Comparison of ENCODE assay signal across 10 cellular contexts in the genomic region with DNA sequence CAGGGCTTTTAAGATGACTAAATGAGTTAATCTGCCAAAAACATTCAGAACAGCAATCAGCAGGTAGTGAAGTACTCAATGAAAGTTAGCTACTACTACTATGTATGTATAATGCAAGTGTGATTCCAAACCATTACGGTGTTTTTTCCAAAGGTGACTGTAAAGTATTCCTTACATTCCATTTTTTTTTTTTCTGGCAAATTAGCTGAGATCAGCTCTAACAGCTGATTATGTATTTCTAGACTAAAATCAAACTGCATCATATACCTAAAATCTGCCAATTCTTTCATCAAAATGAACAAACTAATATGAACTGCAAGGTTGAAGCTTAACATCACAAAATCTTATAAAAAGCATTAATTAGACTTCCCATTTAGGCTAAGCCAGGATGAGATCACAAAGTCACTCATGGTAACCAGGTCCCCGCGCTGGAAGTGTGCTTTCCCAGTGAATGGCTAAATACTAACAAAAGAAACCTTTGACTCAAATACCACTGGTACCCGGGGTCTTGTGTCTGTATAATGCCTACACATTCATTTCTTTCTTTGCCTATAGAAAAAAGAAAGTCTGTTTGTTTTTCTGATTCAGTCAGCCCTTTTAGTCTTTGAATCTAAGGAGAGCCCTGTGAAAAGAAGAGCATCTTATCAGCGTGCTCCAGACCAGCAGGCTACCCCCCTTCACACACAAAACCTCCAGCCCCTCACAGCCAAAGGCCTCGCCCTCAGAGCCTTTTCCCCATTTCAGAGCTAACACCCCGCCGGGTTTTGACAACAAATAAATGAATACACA.
DNase-seq lines count a peak whose midpoint lies in the region; ATAC-seq and TF ChIP-seq lines count a peak whose summit lies in the region.
"Had no signal": no experiment of that assay in that cellular context is flagged by ENCODE, and none has a peak within 500 bp of the region (broad histone marks: within the 10 kb centered on the region; RNA-seq: fewer than 3 reads in every experiment).

No MANE protein-coding gene starts in this region.

- TF ChIP-seq EP300 in suprapubic skin (IDR thresholded peaks at IDR 0.05) = no peak

- intact Hi-C loops in sciatic nerve (cut with DNase I) = no loop called here

- H3K36me3 Mint-ChIP-seq in activated T-cell treated with anti-CD3 and anti-CD28 coated beads, Interleukin-2, amount 50 U/mL, for 4 hours (ENCODE audit: insufficient read depth) = no peaks in the 10 kb centered on the region
- peaks cover 1% of the 10 kb centered on the region for H3K36me3 Mint-ChIP-seq in activated naive CD8-positive, alpha-beta T cell

- H3K4me3 ChIP-seq in iPS-20b (ENCODE audit: low read length) = peak overlapping the region; percentile 79
- peak overlapping the region; percentile 97 for H3K4me3 ChIP-seq in suprapubic skin

- H3K4me1 Mint-ChIP-seq in activated T-cell treated with anti-CD3 and anti-CD28 coated beads, Interleukin-2, amount 50 U/mL, for 4 hours (ENCODE audit: low read depth) = peaks cover 77% of the 10 kb centered on the region
- peaks cover 75% of the 10 kb centered on the region for H3K4me1 Mint-ChIP-seq in activated naive CD8-positive, alpha-beta T cell (ENCODE audit: low read depth)

- H3K27ac ChIP-seq in iPS-20b (ENCODE audit: low read length) (no peak overlapping the region), suprapubic skin (peak overlapping the region; percentile 21), RWPE1 (no peak overlapping the region)

- H3K4me1 ChIP-seq in iPS-20b (ENCODE audit: insufficient read depth, low read length) = peaks cover 39% of the 10 kb centered on the region
- peaks cover 74% of the 10 kb centered on the region for H3K4me1 ChIP-seq in suprapubic skin

- H3K36me3 ChIP-seq in iPS-20b (ENCODE audit: insufficient read depth, low read depth, low read length) (no peaks in the 10 kb centered on the region), suprapubic skin (no peaks in the 10 kb centered on the region)

- no peak for TF ChIP-seq POLR2A in suprapubic skin (IDR thresholded peaks at IDR 0.05)

- H3K9me3 Mint-ChIP-seq in activated T-cell treated with anti-CD3 and anti-CD28 coated beads, Interleukin-2, amount 50 U/mL, for 4 hours = no peaks in the 10 kb centered on the region
- H3K9me3 Mint-ChIP-seq in activated naive CD8-positive, alpha-beta T cell (ENCODE audit: low read depth) = no peaks in the 10 kb centered on the region

- H3K9me3 ChIP-seq in iPS-20b (ENCODE audit: insufficient read depth, low read depth, low read length) = no peaks in the 10 kb centered on the region
- H3K9me3 ChIP-seq in suprapubic skin = no peaks in the 10 kb centered on the region

- H3K4me3 Mint-ChIP-seq in activated T-cell treated with anti-CD3 and anti-CD28 coated beads, Interleukin-2, amount 50 U/mL, for 4 hours = peak overlapping the region; percentile 82
- H3K4me3 Mint-ChIP-seq in activated naive CD8-positive, alpha-beta T cell = peak overlapping the region; percentile 94

- no peak for ATAC-seq in activated T-cell treated with anti-CD3 and anti-CD28 coated beads, Interleukin-2, amount 50 U/mL, for 4 hours
- ATAC-seq in sciatic nerve = no peak

- H3K27me3 ChIP-seq in iPS-20b (ENCODE audit: insufficient read depth, low read length) = peaks cover 79% of the 10 kb centered on the region
- H3K27me3 ChIP-seq in suprapubic skin = no peaks in the 10 kb centered on the region

- no peak overlapping the region for H3K9ac ChIP-seq in iPS-20b (ENCODE audit: low read depth, low read length)

- CTCF ChIA-PET in RWPE1 (lab: Yijun Ruan, JAX) = interaction anchor here (0.6 kb wide), 1 partner anchor 246 kb away, joined by 3 read pairs; no protein-coding TSS in a partner anchor

- TF ChIP-seq CTCF in suprapubic skin (IDR thresholded peaks at IDR 0.05) (no peak), RWPE1 (conservative IDR thresholded peaks at IDR 0.05; ENCODE audit: low read depth) (no peak)

- no peak for DNase-seq in activated T-cell treated with anti-CD3 and anti-CD28 coated beads, Interleukin-2, amount 50 U/mL, for 4 hours
- DNase-seq in activated T-cell treated with anti-CD3 and anti-CD28 coated beads, Interleukin-2, amount 50 U/mL, for 1 hour = no peak
- DNase-seq in suprapubic skin (ENCODE audit: low spot score in 2 of 2) = no peak
- DNase-seq in sciatic nerve (ENCODE audit: low spot score) = no peak
- DNase-seq in RWPE1 (ENCODE audit: low spot score) = no peak
- DNase-seq in globus pallidus (ENCODE audit: low spot score) = no peak
- DNase-seq: cortex of kidney, RPMI8226 had no signal

- POLR2A ChIA-PET in RWPE1 (lab: Yijun Ruan, JAX; ENCODE audit: low non-redundant PET) = no interaction called here

- H3K27me3 Mint-ChIP-seq in activated T-cell treated with anti-CD3 and anti-CD28 coated beads, Interleukin-2, amount 50 U/mL, for 4 hours (ENCODE audit: low read depth) = no peaks in the 10 kb centered on the region
- H3K27me3 Mint-ChIP-seq in activated naive CD8-positive, alpha-beta T cell = no peaks in the 10 kb centered on the region

- peak overlapping the region; percentile 95 for H3K27ac Mint-ChIP-seq in activated naive CD8-positive, alpha-beta T cell

- WGBS in suprapubic skin = 42% methylated on average over 8 of the region's 8 CpGs
